22 cellular contexts compared by ENCODE assay signal in genomic region chr14:64993263-64993662, GRCh38. TPM values are rescaled to one million over a fixed set of nuclear protein-coding genes. Genes with fewer than 3 reads are reported as not detected.
DNase-seq lines count a peak whose midpoint lies in the region; ATAC-seq and TF ChIP-seq lines count a peak whose summit lies in the region.
"Had no signal": no experiment of that assay in that cellular context is flagged by ENCODE, and none has a peak within 500 bp of the region (broad histone marks: within the 10 kb centered on the region; RNA-seq: fewer than 3 reads in every experiment).

No MANE protein-coding gene starts in this region.

- peaks cover 50% of the 10 kb centered on the region for H3K4me1 Mint-ChIP-seq in activated naive CD8-positive, alpha-beta T cell treated with anti-CD3 and anti-CD28 coated beads, Interleukin-2, amount 50 U/mL, for 24 hours
- peaks cover 40% of the 10 kb centered on the region for H3K4me1 Mint-ChIP-seq in activated naive CD8-positive, alpha-beta T cell treated with anti-CD3 and anti-CD28 coated beads for 36 hours

- H3K4me1 ChIP-seq in upper lobe of left lung (peaks cover 3 to 22% (median 15%) of the 10 kb centered on the region in 4 donors), sigmoid colon (peaks cover 0 to 5% (median 0%) of the 10 kb centered on the region in 4 donors)

- H3K36me3 ChIP-seq in upper lobe of left lung = no peaks in the 10 kb centered on the region
- no peaks in the 10 kb centered on the region for H3K36me3 ChIP-seq in sigmoid colon
- H3K36me3 ChIP-seq: heart right ventricle, tibial nerve had no signal

- intact Hi-C loops in sigmoid colon (cut with DNase I) = no loop called here

- ATAC-seq in activated naive CD8-positive, alpha-beta T cell treated with anti-CD3 and anti-CD28 coated beads, Interleukin-2, amount 50 U/mL, for 24 hours = no peak
- no peak for ATAC-seq in upper lobe of left lung (ENCODE audit: low FRiP score in 2 of 2)
- ATAC-seq: activated naive CD4-positive, alpha-beta T cell treated with anti-CD3 and anti-CD28 coated beads, Interleukin-2, amount 50 U/mL, for 72 hours; body of pancreas; CD8-positive, alpha-beta T cell; heart right ventricle; left ventricle myocardium superior; stimulated activated naive CD8-positive, alpha-beta T cell treated with anti-CD3 and anti-CD28 coated beads, Interleukin-15, Interleukin-2, amounts not matched to agents 100 U/mL and 50 U/mL, for 24 hours had no signal

- DNase-seq in activated naive CD8-positive, alpha-beta T cell treated with anti-CD3 and anti-CD28 coated beads, Interleukin-2, amount 50 U/mL, for 24 hours = no peak
- DNase-seq in activated naive CD8-positive, alpha-beta T cell treated with anti-CD3 and anti-CD28 coated beads for 36 hours = no peak
- DNase-seq in MV-4-11 (lab: John Stamatoyannopoulos, UW) (peak; percentile 78), dermis blood vessel endothelial cell (peak; percentile 51), upper lobe of left lung (no peak), AG08395 (ENCODE audit: low spot score) (no peak), DMS114 treated with DMSO at 0.1 percent for 48 hours (lab: John Stamatoyannopoulos, UW; ENCODE audit: unreplicated experiment) (no peak), sigmoid colon (no peak)
- DNase-seq: activated CD4-positive, alpha-beta T cell treated with anti-CD3 and anti-CD28 coated beads, Interleukin-2, amount 50 U/mL, for 48 hours; body of pancreas; DMS79; heart right ventricle; left ventricle myocardium superior; NCI-H1105; stimulated activated CD4-positive, alpha-beta T cell treated with anti-CD3 and anti-CD28 coated beads, Interleukin-4, amount 100 ng/mL, for 1 hour; stimulated activated naive CD8-positive, alpha-beta T cell treated with anti-CD3 and anti-CD28 coated beads, Interleukin-15, Interleukin-2, amounts not matched to agents 100 U/mL and 50 U/mL, for 24 hours; T-helper 1 cell had no signal

- H3K4me3 ChIP-seq in upper lobe of left lung (no peak overlapping the region), sigmoid colon (no peak overlapping the region)
- H3K4me3 ChIP-seq: body of pancreas, heart right ventricle, smooth muscle cell, tibial nerve had no signal

- TF ChIP-seq EP300 in upper lobe of left lung (IDR thresholded peaks at IDR 0.05) (no peak), sigmoid colon (IDR thresholded peaks at IDR 0.05) (no peak)

- TF ChIP-seq POLR2A in upper lobe of left lung (IDR thresholded peaks at IDR 0.05) (no peak), sigmoid colon (IDR thresholded peaks at IDR 0.05) (no peak)

- no peaks in the 10 kb centered on the region for H3K9me3 Mint-ChIP-seq in activated naive CD8-positive, alpha-beta T cell treated with anti-CD3 and anti-CD28 coated beads, Interleukin-2, amount 50 U/mL, for 24 hours
- no peaks in the 10 kb centered on the region for H3K9me3 Mint-ChIP-seq in activated naive CD8-positive, alpha-beta T cell treated with anti-CD3 and anti-CD28 coated beads for 36 hours
- H3K9me3 Mint-ChIP-seq: activated naive CD4-positive, alpha-beta T cell treated with anti-CD3 and anti-CD28 coated beads, Interleukin-2, amount 50 U/mL, for 72 hours; CD8-positive, alpha-beta T cell had no signal

- H3K9me3 ChIP-seq in upper lobe of left lung = no peaks in the 10 kb centered on the region
- no peaks in the 10 kb centered on the region for H3K9me3 ChIP-seq in sigmoid colon
- H3K9me3 ChIP-seq: body of pancreas, heart right ventricle, tibial nerve had no signal

- peak overlapping the region; percentile 37 for H3K27ac Mint-ChIP-seq in activated naive CD8-positive, alpha-beta T cell treated with anti-CD3 and anti-CD28 coated beads, Interleukin-2, amount 50 U/mL, for 24 hours
- H3K27ac Mint-ChIP-seq in activated naive CD8-positive, alpha-beta T cell treated with anti-CD3 and anti-CD28 coated beads for 36 hours = no peak overlapping the region
- H3K27ac Mint-ChIP-seq: activated naive CD4-positive, alpha-beta T cell treated with anti-CD3 and anti-CD28 coated beads, Interleukin-2, amount 50 U/mL, for 72 hours; CD8-positive, alpha-beta T cell had no signal

- H3K36me3 Mint-ChIP-seq in activated naive CD8-positive, alpha-beta T cell treated with anti-CD3 and anti-CD28 coated beads, Interleukin-2, amount 50 U/mL, for 24 hours (ENCODE audit: low read depth) = peaks cover 16% of the 10 kb centered on the region
- peaks cover 27% of the 10 kb centered on the region for H3K36me3 Mint-ChIP-seq in activated naive CD8-positive, alpha-beta T cell treated with anti-CD3 and anti-CD28 coated beads for 36 hours

- H3K4me3 Mint-ChIP-seq in activated naive CD8-positive, alpha-beta T cell treated with anti-CD3 and anti-CD28 coated beads, Interleukin-2, amount 50 U/mL, for 24 hours = no peak overlapping the region
- no peak overlapping the region for H3K4me3 Mint-ChIP-seq in activated naive CD8-positive, alpha-beta T cell treated with anti-CD3 and anti-CD28 coated beads for 36 hours
- H3K4me3 Mint-ChIP-seq: CD8-positive, alpha-beta T cell had no signal

- H3K27me3 Mint-ChIP-seq in activated naive CD8-positive, alpha-beta T cell treated with anti-CD3 and anti-CD28 coated beads, Interleukin-2, amount 50 U/mL, for 24 hours = no peaks in the 10 kb centered on the region
- H3K27me3 Mint-ChIP-seq in activated naive CD8-positive, alpha-beta T cell treated with anti-CD3 and anti-CD28 coated beads for 36 hours = no peaks in the 10 kb centered on the region

- H3K27ac ChIP-seq in upper lobe of left lung (peak overlapping the region; percentile 36 to 73 (median 66)), sigmoid colon (peak overlapping the region in 1 of 4 donors; percentile 7)
- H3K27ac ChIP-seq: body of pancreas had no signal

- TF ChIP-seq CTCF in upper lobe of left lung (IDR thresholded peaks at IDR 0.05) = no peak
- TF ChIP-seq CTCF in sigmoid colon (IDR thresholded peaks at IDR 0.05) = no peak

- H3K27me3 ChIP-seq in upper lobe of left lung (no peaks in the 10 kb centered on the region), sigmoid colon (no peaks in the 10 kb centered on the region)
- H3K27me3 ChIP-seq: body of pancreas, heart right ventricle, tibial nerve had no signal

RNA-seq across cellular contexts. Expression of gene FNTB, which starts 6.6 kb away (rescaled TPM):
- 10 to 100 TPM; 14.0 to 14.3 TPM for total RNA-seq in activated naive CD8-positive, alpha-beta T cell treated with anti-CD3 and anti-CD28 coated beads for 36 hours
- total RNA-seq in dermis blood vessel endothelial cell = 8.5 and 13.3 TPM in 2 replicates
- 10 to 100 TPM in 5 of 6 donors, 1 to 10 TPM in 1; 9.5 to 30.1 (median 16.0) TPM for total RNA-seq in upper lobe of left lung
- 10 to 100 TPM; 10.7 to 13.0 (median 11.9) TPM for total RNA-seq in sigmoid colon
- polyA plus RNA-seq in sigmoid colon = 1 to 10 TPM; 6.9 to 8.4 (median 8.3) TPM

RNA-seq across cellular contexts. Expression of gene RAB15, which starts 21.1 kb away (rescaled TPM):
- 1 to 10 TPM; 3.4 TPM for total RNA-seq in activated naive CD8-positive, alpha-beta T cell treated with anti-CD3 and anti-CD28 coated beads for 36 hours
- total RNA-seq in dermis blood vessel endothelial cell = 9.5 and 10.4 TPM in 2 replicates
- 10 to 100 TPM; 16.8 to 39.8 (median 22.8) TPM for total RNA-seq in upper lobe of left lung
- 10 to 100 TPM in 1 of 4 donors, 1 to 10 TPM in 3; 1.8 to 11.6 (median 4.0) TPM for total RNA-seq in sigmoid colon
- polyA plus RNA-seq in sigmoid colon = 10 to 100 TPM; 28.9 to 31.8 (median 29.4) TPM

RNA-seq across cellular contexts. Expression of gene GPX2, which starts 50.7 kb away (rescaled TPM):
- total RNA-seq in activated naive CD8-positive, alpha-beta T cell treated with anti-CD3 and anti-CD28 coated beads for 36 hours = not detected
- total RNA-seq in dermis blood vessel endothelial cell (not detected in 2 replicates), upper lobe of left lung (1 to 10 TPM in 5 of 6 donors, under 1 TPM in 1; 0.91 to 9.5 (median 2.2) TPM), sigmoid colon (1 to 10 TPM in 1 of 4 donors, not detected in 3; 1.9 TPM)
- polyA plus RNA-seq in sigmoid colon = 1,000 to 10,000 TPM in 1 of 3 donors, 100 to 1,000 TPM in 2; 336 to 1,392 (median 412) TPM
- total RNA-seq: activated naive CD4-positive, alpha-beta T cell treated with anti-CD3 and anti-CD28 coated beads, Interleukin-2, amount 50 U/mL, for 72 hours; CD8-positive, alpha-beta T cell; heart right ventricle; left ventricle myocardium superior; NCI-H460; tibial nerve had no signal
- polyA plus RNA-seq: heart right ventricle had no signal

Comparison
In these comparisons a context has a peak if more than half of its experiments do, and no peak if none do; other contexts are left out.
1. DNase-seq: peak in MV-4-11 (single experiment) and dermis blood vessel endothelial cell (single experiment); none in activated naive CD8-positive, alpha-beta T cell treated with anti-CD3 and anti-CD28 coated beads, Interleukin-2, amount 50 U/mL, for 24 hours (single experiment), activated naive CD8-positive, alpha-beta T cell treated with anti-CD3 and anti-CD28 coated beads for 36 hours (single experiment), upper lobe of left lung (0 of 2), AG08395 (single experiment), DMS114 treated with DMSO at 0.1 percent for 48 hours (single experiment) and sigmoid colon (single experiment).